Comparison of ENCODE assay signal across 24 cellular contexts in the genomic region with DNA sequence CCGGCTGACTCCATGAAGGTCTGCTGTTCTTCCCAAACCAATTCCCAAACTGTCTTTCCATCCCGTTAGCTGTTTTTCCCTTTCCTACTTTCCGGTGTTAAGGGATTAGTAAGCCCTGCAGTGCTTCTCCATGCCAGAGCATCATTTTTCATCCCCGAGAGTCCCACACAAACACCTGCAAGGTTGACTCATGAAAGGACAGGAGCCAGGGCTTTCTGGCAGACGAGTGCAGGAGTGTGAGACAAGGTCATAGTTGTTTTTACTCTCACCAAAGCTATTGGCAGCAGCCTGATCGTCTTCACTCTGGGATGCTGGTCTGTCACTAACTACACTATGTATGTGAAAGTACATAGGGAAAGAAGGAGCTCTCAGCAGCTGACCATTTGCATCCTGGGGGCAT. TPM values are rescaled to one million over a fixed set of nuclear protein-coding genes. Genes with fewer than 3 reads are reported as not detected.
"Had no signal": no experiment of that assay in that cellular context is flagged by ENCODE, and none has a peak within 500 bp of the region (broad histone marks: within the 10 kb centered on the region; RNA-seq: fewer than 3 reads in every experiment).

No MANE protein-coding gene starts in this region.

- H3K27me3 ChIP-seq: ascending aorta, cardiac muscle cell, Peyer's patch, SJSA1 had no signal

- H3K9me3 ChIP-seq: ascending aorta, Peyer's patch, SJSA1 had no signal

- H3K36me3 ChIP-seq: ascending aorta, cardiac muscle cell, Peyer's patch, SJSA1 had no signal

- H3K27ac ChIP-seq: ascending aorta, cardiac muscle cell, Peyer's patch, SJSA1 had no signal

- H3K4me3 ChIP-seq: ascending aorta, cardiac muscle cell, Peyer's patch, SJSA1 had no signal

- DNase-seq: activated CD4-positive, alpha-beta T cell treated with anti-CD3 and anti-CD28 coated beads for 4 hours; activated CD8-positive, alpha-beta memory T cell treated with anti-CD3 and anti-CD28 coated beads, Interleukin-2, amount 50 U/mL, for 48 hours; activated CD8-positive, alpha-beta T cell treated with anti-CD3 and anti-CD28 coated beads, Interleukin-2, amount 10 ng/mL, durations not matched to agents 7 days and 5 days; activated T-cell treated with anti-CD3 and anti-CD28 coated beads, Interleukin-2, amount 50 U/mL, for 1 hour; amniotic stem cell; KG1; NCI-H1092; NCI-H1417; NCI-H1930; NCI-H2171; NCI-H2227 treated with DMSO at 0.1 percent for 48 hours; NCI-H446 treated with DMSO at 0.1 percent for 48 hours; NCI-H524 treated with DMSO at 0.1 percent for 48 hours; NCI-H748 treated with DMSO at 0.1 percent for 48 hours; OCI-M1; Peyer's patch; SHP77 had no signal

- H3K4me1 ChIP-seq: ascending aorta, Peyer's patch, SJSA1 had no signal

- ATAC-seq: activated CD4-positive, CD25-positive, alpha-beta regulatory T cell treated with anti-CD3 and anti-CD28 coated beads, Interleukin-2, amount 50 U/mL, for 24 hours; activated CD8-positive, alpha-beta T cell treated with anti-CD3 and anti-CD28 coated beads, Interleukin-2, amount 10 ng/mL, durations not matched to agents 7 days and 5 days; SK-N-SH treated with all-trans-retinoic acid at 6 μM for 48 hours had no signal

RNA-seq across cellular contexts. Expression of gene BECN2, which starts 10.2 kb away (rescaled TPM):
- total RNA-seq: activated CD8-positive, alpha-beta T cell treated with anti-CD3 and anti-CD28 coated beads, Interleukin-2, amount 10 ng/mL, durations not matched to agents 7 days and 5 days; ascending aorta; cardiac muscle cell; LHCN-M2; M059J; Peyer's patch; SJSA1 had no signal
- polyA plus RNA-seq: cardiac muscle cell had no signal

RNA-seq across cellular contexts. Expression of gene MAP1LC3C, which starts 51.5 kb away (rescaled TPM):
- total RNA-seq: activated CD8-positive, alpha-beta T cell treated with anti-CD3 and anti-CD28 coated beads, Interleukin-2, amount 10 ng/mL, durations not matched to agents 7 days and 5 days; ascending aorta; M059J; SJSA1 had no signal
- polyA plus RNA-seq: cardiac muscle cell had no signal
